ENCODE assay signal across 16 cellular contexts in the genomic region with DNA sequence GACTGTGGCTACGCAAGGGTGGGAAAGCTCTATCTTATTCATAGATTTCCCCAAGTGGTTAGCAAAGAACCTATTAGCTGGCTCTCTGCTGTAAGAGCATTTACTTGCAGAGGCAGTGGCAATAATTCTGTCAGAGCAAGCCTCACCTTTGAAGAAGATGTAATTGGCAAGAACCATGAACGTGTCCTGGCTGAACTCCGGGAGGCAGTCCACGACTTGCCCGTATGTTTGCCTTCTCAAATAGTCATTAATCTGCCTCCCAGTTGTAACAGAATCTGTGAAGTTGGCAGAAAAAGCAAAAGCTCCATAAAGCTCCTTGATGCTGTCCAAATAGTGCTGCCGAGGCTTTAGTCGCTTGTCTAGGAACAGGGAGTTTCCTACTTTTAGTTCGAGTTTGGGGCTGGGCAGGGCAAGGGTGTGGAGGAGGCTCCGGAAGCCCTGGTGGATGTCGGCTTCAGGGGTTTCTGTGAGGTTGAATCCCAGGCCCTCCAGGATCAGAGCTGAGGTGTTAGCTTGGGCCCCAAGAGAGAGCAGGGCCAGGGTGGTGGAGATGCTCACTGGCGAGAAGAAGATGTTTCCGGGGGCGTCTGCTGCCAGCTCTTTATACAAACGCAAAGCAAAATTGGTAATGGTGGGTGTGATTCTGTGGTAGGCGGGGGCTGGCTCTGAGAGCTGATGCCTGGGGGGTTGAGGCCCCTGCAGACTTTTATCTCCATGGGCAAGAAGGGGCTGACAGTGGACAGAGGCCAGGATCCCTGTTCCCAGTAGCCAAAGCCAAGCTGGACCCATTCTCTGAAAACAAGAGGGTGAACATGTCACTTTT. TPM values are rescaled to one million over a fixed set of nuclear protein-coding genes. Genes with fewer than 3 reads are reported as not detected.
DNase-seq lines count a peak whose midpoint lies in the region; ATAC-seq and TF ChIP-seq lines count a peak whose summit lies in the region.
"Had no signal": no experiment of that assay in that cellular context is flagged by ENCODE, and none has a peak within 500 bp of the region (broad histone marks: within the 10 kb centered on the region; RNA-seq: fewer than 3 reads in every experiment).

No MANE protein-coding gene starts in this region.

- peaks cover 44% of the 10 kb centered on the region for H3K27me3 Mint-ChIP-seq in MCF 10A (ENCODE audit: insufficient read depth, unreplicated experiment)
- peaks cover 13% of the 10 kb centered on the region for H3K27me3 Mint-ChIP-seq in activated T-helper 2 cell treated with anti-CD3 and anti-CD28 coated beads, Interferon-gamma antibody, Interleukin-2, Interleukin-4, amounts not matched to agents 10 μg/mL and 5 μg/mL and 100 μg/mL, durations not matched to agents 14 hours and 24 hours and 36 hours (ENCODE audit: low read depth)

- no peaks in the 10 kb centered on the region for H3K4me1 Mint-ChIP-seq in MCF 10A (ENCODE audit: insufficient read depth, unreplicated experiment)
- H3K4me1 Mint-ChIP-seq in activated T-helper 2 cell treated with anti-CD3 and anti-CD28 coated beads, Interferon-gamma antibody, Interleukin-2, Interleukin-4, amounts not matched to agents 10 μg/mL and 5 μg/mL and 100 μg/mL, durations not matched to agents 14 hours and 24 hours and 36 hours (ENCODE audit: low read depth), result no peaks in the 10 kb centered on the region

- no peaks in the 10 kb centered on the region for H3K27me3 ChIP-seq in mammary epithelial cell (ENCODE audit: insufficient read depth, low read length)
- H3K27me3 ChIP-seq in esophagus (ENCODE audit: control insufficient read depth in 1 of 2, insufficient read depth in 2 of 2, low read length in 2 of 2), result no peaks in the 10 kb centered on the region
- no peaks in the 10 kb centered on the region for H3K27me3 ChIP-seq in right lobe of liver

- CTCF ChIA-PET in mammary epithelial cell (lab: Charles Lee; ENCODE audit: low non-redundant PET), result interaction anchor here (0.6 kb wide), 1 partner anchor 312 kb away, joined by 3 read pairs; no protein-coding TSS in a partner anchor
- CTCF ChIA-PET in MCF 10A (lab: Yijun Ruan, JAX), result interaction anchor here (0.6 to 1.6 kb wide), 5 partner anchors 15 to 258 kb away, joined by 3 to 10 read pairs (median 5); no protein-coding TSS in a partner anchor

- H3K4me1 ChIP-seq in mammary epithelial cell (ENCODE audit: insufficient read depth, low read length), result peaks cover 8% of the 10 kb centered on the region
- H3K4me1 ChIP-seq in esophagus (ENCODE audit: control insufficient read depth in 2 of 2, insufficient read depth in 2 of 2, low read length in 1 of 2), result peaks cover 0 to 3% of the 10 kb centered on the region in 2 donors
- peaks cover 0 to 41% (median 9%) of the 10 kb centered on the region in 4 donors for H3K4me1 ChIP-seq in right lobe of liver
- H3K4me1 ChIP-seq: SJCRH30 had no signal

- H3K79me2 ChIP-seq in mammary epithelial cell (ENCODE audit: insufficient read depth, low read length), result no peaks in the 10 kb centered on the region

- in situ Hi-C loops in mammary epithelial cell (cut with MboI; ENCODE audit: low sequenced_read_pairs in 2 of 2) (no loop called here), GM13976 (cut with MboI; ENCODE audit: low sequenced_read_pairs, unreplicated experiment) (no loop called here)

- peak overlapping the region; percentile 48 for H3K4me2 ChIP-seq in mammary epithelial cell (ENCODE audit: insufficient read depth, low read depth, low read length)

- H3K36me3 Mint-ChIP-seq in MCF 10A (ENCODE audit: insufficient read depth, unreplicated experiment), result no peaks in the 10 kb centered on the region
- no peaks in the 10 kb centered on the region for H3K36me3 Mint-ChIP-seq in activated T-helper 2 cell treated with anti-CD3 and anti-CD28 coated beads, Interferon-gamma antibody, Interleukin-2, Interleukin-4, amounts not matched to agents 10 μg/mL and 5 μg/mL and 100 μg/mL, durations not matched to agents 14 hours and 24 hours and 36 hours (ENCODE audit: low read depth)

- POLR2A ChIA-PET in MCF 10A (lab: Yijun Ruan, JAX), result interaction anchor here (0.6 kb wide), 1 partner anchor 275 kb away, joined by 3 read pairs; no protein-coding TSS in a partner anchor

- H3K9me3 ChIP-seq in mammary epithelial cell (replicated peaks; ENCODE audit: insufficient read depth, low read length), result no peaks in the 10 kb centered on the region
- peaks cover 0 to 3% of the 10 kb centered on the region in 2 donors for H3K9me3 ChIP-seq in esophagus (ENCODE audit: control insufficient read depth in 2 of 2, insufficient read depth in 1 of 2, low read depth in 1 of 2, low read length in 1 of 2)
- H3K9me3 ChIP-seq in right lobe of liver, result no peaks in the 10 kb centered on the region
- H3K9me3 ChIP-seq: SJCRH30 had no signal

- TF ChIP-seq CTCF in mammary epithelial cell (conservative IDR thresholded peaks at IDR 0.05 in 1 of 2, IDR thresholded peaks at IDR 0.05 in 1 of 2; ENCODE audit: extremely low read depth in 1 of 2, insufficient read depth in 1 of 2, low read depth in 1 of 2, low read length in 2 of 2) (no peak), MCF 10A (IDR thresholded peaks at IDR 0.05; ENCODE audit: unreplicated experiment) (no peak), right lobe of liver (IDR thresholded peaks at IDR 0.05) (no peak), GM13976 (IDR thresholded peaks at IDR 0.05; ENCODE audit: borderline replicate concordance, control extremely low read depth, extremely low read depth, insufficient read depth, missing control alignments) (no peak)

- no peak for TF ChIP-seq POLR2A in right lobe of liver (IDR thresholded peaks at IDR 0.05)

- H3K36me3 ChIP-seq in mammary epithelial cell (ENCODE audit: insufficient read depth, low read length) (no peaks in the 10 kb centered on the region), esophagus (ENCODE audit: control insufficient read depth in 2 of 2, insufficient read depth in 2 of 2, low read length in 1 of 2) (no peaks in the 10 kb centered on the region), right lobe of liver (peaks cover 0 to 25% (median 6%) of the 10 kb centered on the region in 4 donors)
- H3K36me3 ChIP-seq: SJCRH30 had no signal

- WGBS in mammary epithelial cell (ENCODE audit: low coverage, missing lambda C conversion rate), result 9% methylated on average over 11 of the region's 15 CpGs
- 35 to 42% methylated on average over 15 of the region's 15 CpGs for WGBS in esophagus, 2 donors
- 50% methylated on average over 13 of the region's 15 CpGs for WGBS in right lobe of liver (ENCODE audit: insufficient coverage, low coverage, low lambda C conversion rate, missing lambda C conversion rate)

- no peak overlapping the region for H3K27ac Mint-ChIP-seq in MCF 10A (ENCODE audit: low read depth, unreplicated experiment)
- no peak overlapping the region for H3K27ac Mint-ChIP-seq in activated T-helper 2 cell treated with anti-CD3 and anti-CD28 coated beads, Interferon-gamma antibody, Interleukin-2, Interleukin-4, amounts not matched to agents 10 μg/mL and 5 μg/mL and 100 μg/mL, durations not matched to agents 14 hours and 24 hours and 36 hours

- no peak overlapping the region for H3K4me3 Mint-ChIP-seq in MCF 10A (ENCODE audit: unreplicated experiment)
- H3K4me3 Mint-ChIP-seq in activated T-helper 2 cell treated with anti-CD3 and anti-CD28 coated beads, Interferon-gamma antibody, Interleukin-2, Interleukin-4, amounts not matched to agents 10 μg/mL and 5 μg/mL and 100 μg/mL, durations not matched to agents 14 hours and 24 hours and 36 hours (ENCODE audit: low read depth), result no peak overlapping the region

- H4K20me1 ChIP-seq in mammary epithelial cell (ENCODE audit: insufficient read depth, low read length), result no peaks in the 10 kb centered on the region

- H3K4me3 ChIP-seq in mammary epithelial cell (replicated peaks in 1 of 3; ENCODE audit: insufficient read depth in 1 of 3, low read depth in 2 of 3, low read length in 3 of 3) (peak overlapping the region in 1 of 3 experiments; percentile 14), esophagus (ENCODE audit: low read depth in 1 of 2, low read length in 2 of 2) (no peak overlapping the region), right lobe of liver (no peak overlapping the region)
- H3K4me3 ChIP-seq: SJCRH30 had no signal

- peak in 3 of 4 donors; percentile 8 to 34 (median 18) for ATAC-seq in right lobe of liver

- H3K27ac ChIP-seq in mammary epithelial cell (ENCODE audit: insufficient read depth, low read depth, low read length), result no peak overlapping the region
- peak overlapping the region; percentile 78 to 93 for H3K27ac ChIP-seq in esophagus (ENCODE audit: low read depth in 2 of 2, low read length in 1 of 2)
- peak overlapping the region in 1 of 3 donors; percentile 63 for H3K27ac ChIP-seq in right lobe of liver
- H3K27ac ChIP-seq: SJCRH30 had no signal

- H3K9me3 Mint-ChIP-seq in MCF 10A (ENCODE audit: unreplicated experiment), result no peaks in the 10 kb centered on the region
- H3K9me3 Mint-ChIP-seq in activated T-helper 2 cell treated with anti-CD3 and anti-CD28 coated beads, Interferon-gamma antibody, Interleukin-2, Interleukin-4, amounts not matched to agents 10 μg/mL and 5 μg/mL and 100 μg/mL, durations not matched to agents 14 hours and 24 hours and 36 hours, result no peaks in the 10 kb centered on the region

- intact Hi-C loops in mammary epithelial cell (cut with micrococcal nuclease), result no loop called here
- intact Hi-C loops in MCF 10A (cut with micrococcal nuclease), result no loop called here
- intact Hi-C loops in right lobe of liver (cut with DNase I), result loop anchor here in 1 of 2 donors (10.0 kb wide), 1 partner anchor 97 kb away; no protein-coding TSS in a partner anchor
- intact Hi-C loops in activated T-helper 2 cell treated with anti-CD3 and anti-CD28 coated beads, Interferon-gamma antibody, Interleukin-2, Interleukin-4, amounts not matched to agents 10 μg/mL and 5 μg/mL and 100 μg/mL, durations not matched to agents 14 hours and 24 hours and 36 hours (cut with micrococcal nuclease), result no loop called here

- dilution Hi-C loops in mammary epithelial cell (cut with HindIII; ENCODE audit: low sequenced_read_pairs), result no loop called here

- peak; percentile 41 for DNase-seq in mammary epithelial cell
- DNase-seq in MCF 10A (ENCODE audit: unreplicated experiment), result no peak
- DNase-seq in right lobe of liver, result peak in 2 of 3 donors; percentile 62 to 68
- no peak for DNase-seq in stimulated activated naive CD4-positive, alpha-beta T cell (lab: John Stamatoyannopoulos, UW)
- DNase-seq in GM13976 (ENCODE audit: low spot score), result no peak
- no peak for DNase-seq in NCI-H446 treated with DMSO at 0.1 percent for 48 hours (lab: John Stamatoyannopoulos, UW)
- no peak for DNase-seq in activated T-helper 2 cell treated with anti-CD3 and anti-CD28 coated beads, Interferon-gamma antibody, Interleukin-2, Interleukin-4, amounts not matched to agents 10 μg/mL and 5 μg/mL and 100 μg/mL, durations not matched to agents 14 hours and 24 hours and 36 hours (ENCODE audit: low spot score)
- DNase-seq: 8988T, C1 segment of cervical spinal cord, DMS153, EL, NCI-H1436 treated with DMSO at 0.1 percent for 48 hours, NCI-H446, NCI-H774, SJCRH30 had no signal

- H2AFZ ChIP-seq in mammary epithelial cell (ENCODE audit: low read depth, low read length), result peak overlapping the region; percentile 84

- no TSS peak for BruUV-seq in mammary epithelial cell (replicated peaks; lab: Mats Ljungman, UMichigan)
- BruUV-seq in MCF 10A (replicated peaks; lab: Mats Ljungman, UMichigan), result no TSS peak

- H3K9ac ChIP-seq in mammary epithelial cell (ENCODE audit: insufficient read depth, low read length), result no peak overlapping the region

RNA-seq across cellular contexts. Expression of a gene that starts 4.4 kb away (rescaled TPM):
- under 1 TPM in 1 of 2 donors, not detected in 1; 0.40 TPM for total RNA-seq in mammary epithelial cell
- 0.07 TPM for polyA plus RNA-seq in mammary epithelial cell
- polyA minus RNA-seq in mammary epithelial cell, result not detected
- total RNA-seq in MCF 10A (2022), result not detected in 2 replicates
- polyA plus RNA-seq in esophagus, result under 1 TPM; 0.12 to 0.27 TPM
- total RNA-seq in right lobe of liver, result 100 to 1,000 TPM in 4 of 6 experiments, 10 to 100 TPM in 2; 79.7 to 414 (median 172) TPM
- not detected in 2 replicates for total RNA-seq in activated T-helper 2 cell treated with anti-CD3 and anti-CD28 coated beads, Interferon-gamma antibody, Interleukin-2, Interleukin-4, amounts not matched to agents 10 μg/mL and 5 μg/mL and 100 μg/mL, durations not matched to agents 14 hours and 24 hours and 36 hours
- total RNA-seq: SJCRH30 had no signal

RNA-seq across cellular contexts. Expression of a gene that starts 27.8 kb away (rescaled TPM):
- total RNA-seq in mammary epithelial cell, result under 1 TPM in 1 of 2 donors, not detected in 1; 0.21 TPM
- polyA plus RNA-seq in mammary epithelial cell, result 0.08 TPM
- polyA minus RNA-seq in mammary epithelial cell, result not detected
- not detected in 2 replicates for total RNA-seq in MCF 10A (2022)
- polyA plus RNA-seq in esophagus, result not detected
- under 1 TPM in 1 of 6 experiments, not detected in 5; 0.18 TPM for total RNA-seq in right lobe of liver
- not detected in 2 replicates for total RNA-seq in activated T-helper 2 cell treated with anti-CD3 and anti-CD28 coated beads, Interferon-gamma antibody, Interleukin-2, Interleukin-4, amounts not matched to agents 10 μg/mL and 5 μg/mL and 100 μg/mL, durations not matched to agents 14 hours and 24 hours and 36 hours
- total RNA-seq: SJCRH30 had no signal

RNA-seq across cellular contexts. Expression of a gene that starts 59.8 kb away (rescaled TPM):
- 100 to 1,000 TPM in 1 of 2 donors, 10 to 100 TPM in 1; 30.3 to 155 TPM for total RNA-seq in mammary epithelial cell
- polyA plus RNA-seq in mammary epithelial cell, result 147 TPM
- polyA minus RNA-seq in mammary epithelial cell, result 116 TPM
- 38.1 and 42.5 TPM in 2 replicates for total RNA-seq in MCF 10A (2022)
- 1 to 10 TPM; 1.5 to 2.2 TPM for polyA plus RNA-seq in esophagus
- over 10,000 TPM; 18,575 to 39,670 (median 31,917) TPM for total RNA-seq in right lobe of liver
- total RNA-seq in activated T-helper 2 cell treated with anti-CD3 and anti-CD28 coated beads, Interferon-gamma antibody, Interleukin-2, Interleukin-4, amounts not matched to agents 10 μg/mL and 5 μg/mL and 100 μg/mL, durations not matched to agents 14 hours and 24 hours and 36 hours, result 1.1 and 1.3 TPM in 2 replicates
- total RNA-seq: SJCRH30 had no signal

Comparison
In these comparisons a context has a peak if more than half of its experiments do, and no peak if none do; other contexts are left out.
1. DNase-seq: peak in mammary epithelial cell (single experiment) and right lobe of liver (2 of 3); none in MCF 10A (single experiment), stimulated activated naive CD4-positive, alpha-beta T cell (0 of 6), GM13976 (single experiment), NCI-H446 treated with DMSO at 0.1 percent for 48 hours (single experiment) and activated T-helper 2 cell treated with anti-CD3 and anti-CD28 coated beads, Interferon-gamma antibody, Interleukin-2, Interleukin-4, amounts not matched to agents 10 μg/mL and 5 μg/mL and 100 μg/mL, durations not matched to agents 14 hours and 24 hours and 36 hours (single experiment).
2. RNA of a gene that starts 4.4 kb away (total RNA-seq): 79.7 to 414 TPM in right lobe of liver; 0.40 TPM in mammary epithelial cell, not detected in MCF 10A and not detected in activated T-helper 2 cell treated with anti-CD3 and anti-CD28 coated beads, Interferon-gamma antibody, Interleukin-2, Interleukin-4, amounts not matched to agents 10 μg/mL and 5 μg/mL and 100 μg/mL, durations not matched to agents 14 hours and 24 hours and 36 hours; every median in the first group is over 10 times any median in the second.
3. RNA of a gene that starts 59.8 kb away (total RNA-seq): 18,575 to 39,670 TPM in right lobe of liver; 30.3 to 155 TPM in mammary epithelial cell, 38.1 to 42.5 TPM in MCF 10A and 1.1 to 1.3 TPM in activated T-helper 2 cell treated with anti-CD3 and anti-CD28 coated beads, Interferon-gamma antibody, Interleukin-2, Interleukin-4, amounts not matched to agents 10 μg/mL and 5 μg/mL and 100 μg/mL, durations not matched to agents 14 hours and 24 hours and 36 hours; every median in the first group is over 100 times any median in the second.